8 cellular contexts compared by ENCODE assay signal in genomic region chr12:13044859-13045384, GRCh38.
DNase-seq lines count a peak whose midpoint lies in the region; ATAC-seq and TF ChIP-seq lines count a peak whose summit lies in the region.

No MANE protein-coding gene starts in this region.

- H3K27me3 ChIP-seq in HUES48 (ENCODE audit: control insufficient read depth, insufficient read depth, low read length) = 0 out of 2 replicates have a peak, but pooled peaks cover 5% of the 10 kb centered on the region
- H3K27me3 ChIP-seq in muscle layer of duodenum (ENCODE audit: low read depth, low read length) = no peaks in the 10 kb centered on the region

- peak overlapping the region; percentile 92 for H3K4me3 ChIP-seq in AG10803 (ENCODE audit: low read length)
- peak overlapping the region; percentile 81 for H3K4me3 ChIP-seq in HUES48 (ENCODE audit: low read depth, low read length)
- peak overlapping the region; percentile 93 to 100 for H3K4me3 ChIP-seq in cardiac fibroblast (replicated peaks in 1 of 2; ENCODE audit: low read depth in 2 of 2, low read length in 2 of 2)
- H3K4me3 ChIP-seq in muscle layer of duodenum (ENCODE audit: low read depth in 1 of 2, low read length in 2 of 2) = peak overlapping the region; percentile 76 to 100

- H3K36me3 ChIP-seq in HUES48 (ENCODE audit: control insufficient read depth, insufficient read depth, low read length) = no peaks in the 10 kb centered on the region
- H3K36me3 ChIP-seq in muscle layer of duodenum (ENCODE audit: control insufficient read depth in 1 of 2, insufficient read depth in 2 of 2, low read length in 2 of 2) = no peaks in the 10 kb centered on the region

- no peak for ATAC-seq in GM19023 (IDR thresholded peaks at IDR 0.05; ENCODE audit: unreplicated experiment)

- H3K4me1 ChIP-seq in HUES48 (ENCODE audit: control insufficient read depth, insufficient read depth, low read length) (peaks cover 16% of the 10 kb centered on the region), muscle layer of duodenum (ENCODE audit: control insufficient read depth in 1 of 2, insufficient read depth in 2 of 2, low read length in 2 of 2) (no peaks in the 10 kb centered on the region)

- H3K27ac ChIP-seq in HUES48 (ENCODE audit: low read depth, low read length) (no peak overlapping the region), muscle layer of duodenum (ENCODE audit: low read length) (no peak overlapping the region)

- H3K9me3 ChIP-seq in HUES48 (ENCODE audit: control insufficient read depth, insufficient read depth, low read length) (no peaks in the 10 kb centered on the region), muscle layer of duodenum (ENCODE audit: control insufficient read depth in 1 of 2, low read length in 2 of 2) (no peaks in the 10 kb centered on the region)

- TF ChIP-seq CTCF in AG10803 (conservative IDR thresholded peaks at IDR 0.05; ENCODE audit: low read length) (no peak), cardiac fibroblast (IDR thresholded peaks at IDR 0.05; ENCODE audit: low read depth, low read length) (no peak)

- no peak overlapping the region for H3K9ac ChIP-seq in HUES48 (ENCODE audit: low read depth, low read length)

- DNase-seq in AG10803 (ENCODE audit: low read depth) (no peak), cardiac fibroblast (ENCODE audit: low read depth in 2 of 2) (peak; percentile 14 to 32), NCI-H1417 (lab: John Stamatoyannopoulos, UW) (no peak), amniotic stem cell (lab: John Stamatoyannopoulos, UW) (no peak), NK-92 (lab: John Stamatoyannopoulos, UW; ENCODE audit: unreplicated experiment) (no peak)

Comparison
In these comparisons a context has a peak if more than half of its experiments do, and no peak if none do; other contexts are left out.
1. DNase-seq: peak in cardiac fibroblast (2 of 2); none in AG10803 (single experiment), NCI-H1417 (0 of 3), amniotic stem cell (single experiment) and NK-92 (single experiment).
2. Peak in every context shown above with its lines, with median percentiles within 50 percentile points of each other: H3K4me3 ChIP-seq.